14 cellular contexts compared by ENCODE assay signal in the genomic region with DNA sequence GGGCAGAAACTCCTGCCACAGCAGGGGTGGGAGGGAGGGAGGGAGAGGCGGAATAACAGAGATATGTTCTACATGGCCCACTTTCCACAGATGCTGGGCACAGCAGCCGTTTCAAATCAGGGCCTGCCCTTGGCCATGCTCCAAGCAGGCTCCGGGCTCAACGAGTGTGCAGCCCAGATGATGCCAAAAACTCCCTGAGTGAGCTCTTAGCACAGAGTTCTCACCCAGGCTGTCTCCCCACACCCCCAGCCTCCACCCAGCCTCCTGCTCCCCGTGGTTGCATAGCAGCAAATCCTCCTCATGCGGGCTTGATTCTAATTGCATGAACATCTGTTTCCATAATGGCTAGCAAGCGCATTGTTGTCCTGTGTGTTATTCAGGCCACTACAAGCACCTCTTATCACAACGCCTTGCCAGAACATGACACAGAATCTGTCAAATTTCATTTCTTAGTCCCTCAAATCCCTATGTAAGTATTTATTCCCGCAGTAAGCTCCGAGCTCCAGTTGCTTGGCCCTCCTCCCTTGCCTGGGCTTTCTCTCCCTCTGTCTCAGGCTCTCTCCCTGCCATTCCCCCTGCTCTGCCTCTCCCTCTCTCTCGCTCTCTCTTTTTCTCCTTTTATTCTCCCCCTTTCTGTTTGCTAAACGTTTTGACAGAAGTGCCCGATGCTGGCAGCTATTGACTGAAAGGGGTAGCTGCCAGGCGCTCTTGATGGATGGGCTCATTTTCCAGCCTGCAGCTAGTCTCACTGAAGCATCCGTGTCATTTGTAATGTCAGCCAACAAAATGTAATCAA.
DNase-seq lines count a peak whose midpoint lies in the region; ATAC-seq and TF ChIP-seq lines count a peak whose summit lies in the region.
"Had no signal": no experiment of that assay in that cellular context is flagged by ENCODE, and none has a peak within 500 bp of the region (broad histone marks: within the 10 kb centered on the region; RNA-seq: fewer than 3 reads in every experiment).

No MANE protein-coding gene starts in this region.

- no peaks in the 10 kb centered on the region for H3K36me3 ChIP-seq in left ventricle myocardium inferior
- no peaks in the 10 kb centered on the region for H3K36me3 ChIP-seq in upper lobe of right lung
- H3K36me3 ChIP-seq: Peyer's patch had no signal

- H3K4me1 ChIP-seq in left ventricle myocardium inferior, result peaks cover 13% of the 10 kb centered on the region
- no peaks in the 10 kb centered on the region for H3K4me1 ChIP-seq in upper lobe of right lung
- H3K4me1 ChIP-seq: Peyer's patch had no signal

- H3K9me3 ChIP-seq in left ventricle myocardium inferior (replicated peaks) (no peaks in the 10 kb centered on the region), upper lobe of right lung (no peaks in the 10 kb centered on the region)
- H3K9me3 ChIP-seq: Peyer's patch had no signal

- H3K27ac ChIP-seq in left ventricle myocardium inferior (replicated peaks), result peak overlapping the region; percentile 44
- no peak overlapping the region for H3K27ac ChIP-seq in upper lobe of right lung
- H3K27ac ChIP-seq: Peyer's patch had no signal

- H3K27me3 ChIP-seq in left ventricle myocardium inferior (ENCODE audit: low read depth) (peaks cover 5% of the 10 kb centered on the region), upper lobe of right lung (no peaks in the 10 kb centered on the region)
- H3K27me3 ChIP-seq: Peyer's patch had no signal

- intact Hi-C loops in left ventricle myocardium inferior (cut with micrococcal nuclease), result no loop called here
- intact Hi-C loops in upper lobe of right lung (cut with DNase I), result no loop called here

- TF ChIP-seq CTCF in left ventricle myocardium inferior (IDR thresholded peaks at IDR 0.05; ENCODE audit: borderline replicate concordance) (no peak), upper lobe of right lung (IDR thresholded peaks at IDR 0.05) (no peak)

- ATAC-seq in upper lobe of right lung, result peak; percentile 54
- no peak for ATAC-seq in HG02678 (IDR thresholded peaks at IDR 0.05; ENCODE audit: unreplicated experiment)
- ATAC-seq: activated CD8-positive, alpha-beta T cell treated with anti-CD3 and anti-CD28 coated beads for 36 hours had no signal

- DNase-seq in SHP77 (lab: John Stamatoyannopoulos, UW), result peak; percentile 17 to 30
- no peak for DNase-seq in SHP77 treated with DMSO at 0.1 percent for 48 hours (lab: John Stamatoyannopoulos, UW)
- DNase-seq in NCI-H82 (lab: John Stamatoyannopoulos, UW), result peak; percentile 99
- DNase-seq in left ventricle myocardium inferior, result peak; percentile 62
- DNase-seq in upper lobe of right lung, result no peak
- no peak for DNase-seq in NCI-H446 treated with DMSO at 0.1 percent for 48 hours (lab: John Stamatoyannopoulos, UW)
- DNase-seq in GM03348 (ENCODE audit: low spot score), result no peak
- DNase-seq: activated CD8-positive, alpha-beta T cell treated with anti-CD3 and anti-CD28 coated beads for 36 hours; activated naive CD4-positive, alpha-beta T cell treated with anti-CD3 and anti-CD28 coated beads for 36 hours; NCI-H1048; Peyer's patch; stimulated activated CD4-positive, alpha-beta T cell treated with anti-CD3 and anti-CD28 coated beads, Interleukin-2, amount 100 ng/mL, for 24 hours had no signal

- no peak overlapping the region for H3K4me3 ChIP-seq in left ventricle myocardium inferior
- H3K4me3 ChIP-seq in upper lobe of right lung, result no peak overlapping the region
- H3K4me3 ChIP-seq: lung, Peyer's patch had no signal

Comparison
In these comparisons a context has a peak if more than half of its experiments do, and no peak if none do; other contexts are left out.
1. DNase-seq: peak in SHP77 (2 of 2), NCI-H82 (single experiment) and left ventricle myocardium inferior (single experiment); none in SHP77 treated with DMSO at 0.1 percent for 48 hours (single experiment), upper lobe of right lung (single experiment), NCI-H446 treated with DMSO at 0.1 percent for 48 hours (single experiment) and GM03348 (single experiment).